In genomic region chr10:45580371-45580770, GRCh38 we compare ENCODE assay signal across 8 cellular contexts.
A peak's percentile ranks its signal among the peaks of the same experiment; 100 is the strongest.
DNase-seq lines count a peak whose midpoint lies in the region; ATAC-seq and TF ChIP-seq lines count a peak whose summit lies in the region.

No MANE protein-coding gene starts in this region.

- no peak for TF ChIP-seq CTCF in DOHH2 (IDR thresholded peaks at IDR 0.05; ENCODE audit: low read depth, low read length, poor library complexity, severe bottlenecking)
- no peak for TF ChIP-seq CTCF in KMS-11 (conservative IDR thresholded peaks at IDR 0.05; ENCODE audit: low read depth, low read length)
- no peak for TF ChIP-seq CTCF in fibroblast of lung (conservative IDR thresholded peaks at IDR 0.05 in 1 of 2, IDR thresholded peaks at IDR 0.05 in 1 of 2; ENCODE audit: low read depth in 1 of 2, low read length in 2 of 2)

- peak overlapping the region; percentile 20; the same call in 1 of the 2 replicates for H2AFZ ChIP-seq in KMS-11 (ENCODE audit: low read depth)
- no peak overlapping the region for H2AFZ ChIP-seq in fibroblast of lung (ENCODE audit: low read length)

- H3K9me3 ChIP-seq in DOHH2 (ENCODE audit: control insufficient read depth, insufficient read depth, low read length) (no peaks in the 10 kb centered on the region), fibroblast of lung (ENCODE audit: control insufficient read depth, insufficient read depth, low read depth, low read length) (no peaks in the 10 kb centered on the region)

- peak overlapping the region; percentile 45; the same call in 1 of the 2 replicates for H3K9ac ChIP-seq in KMS-11
- no peak overlapping the region for H3K9ac ChIP-seq in fibroblast of lung (ENCODE audit: insufficient read depth, low read length)

- DNase-seq in fibroblast of lung (ENCODE audit: low read depth in 2 of 2) (no peak), NCI-H2196 treated with DMSO at 0.1 percent for 48 hours (lab: John Stamatoyannopoulos, UW; ENCODE audit: unreplicated experiment) (no peak), HuH-7 (ENCODE audit: low spot score) (no peak), epidermal melanocyte (ENCODE audit: insufficient read length, low spot score) (no peak)

- H3K27ac ChIP-seq in DOHH2 (ENCODE audit: low read depth, low read length) = no peak overlapping the region
- H3K27ac ChIP-seq in KMS-11 = peak overlapping the region; percentile 68
- H3K27ac ChIP-seq in fibroblast of lung (ENCODE audit: insufficient read depth, low read length) = no peak overlapping the region

- H4K20me1 ChIP-seq in DOHH2 (ENCODE audit: control insufficient read depth, insufficient read depth, low read depth, low read length) (no peaks in the 10 kb centered on the region), KMS-11 (ENCODE audit: insufficient read depth) (no peaks in the 10 kb centered on the region), fibroblast of lung (ENCODE audit: control insufficient read depth, extremely low read depth, insufficient read depth, low read length) (no peaks in the 10 kb centered on the region)

- H3K4me1 ChIP-seq in DOHH2 (ENCODE audit: control insufficient read depth, low read length) (peaks cover 18% of the 10 kb centered on the region), KMS-11 (ENCODE audit: low read depth, poor library complexity, severe bottlenecking) (peaks cover 33% of the 10 kb centered on the region), fibroblast of lung (ENCODE audit: control insufficient read depth, extremely low read depth, insufficient read depth, low read length) (peaks cover 2% of the 10 kb centered on the region)

- peak overlapping the region; percentile 50 for H3K4me2 ChIP-seq in DOHH2 (ENCODE audit: low read length)
- H3K4me2 ChIP-seq in KMS-11 = peak overlapping the region; percentile 85
- H3K4me2 ChIP-seq in fibroblast of lung (ENCODE audit: extremely low read depth, insufficient read depth, low read length) = peak overlapping the region; percentile 11

- no peaks in the 10 kb centered on the region for H3F3A ChIP-seq in DOHH2 (ENCODE audit: control insufficient read depth, insufficient read depth)

- H3K4me3 ChIP-seq in DOHH2 (ENCODE audit: low read length) (peak overlapping the region; percentile 57), KMS-11 (IDR thresholded peaks at IDR 0.05; ENCODE audit: insufficient read depth, low read depth, low read length) (no peak overlapping the region), fibroblast of lung (replicated peaks in 1 of 4; ENCODE audit: control extremely low read depth in 1 of 4, insufficient read depth in 1 of 4, low read depth in 3 of 4, low read length in 4 of 4) (no peak overlapping the region)

- ATAC-seq in GM21381 (IDR thresholded peaks at IDR 0.05; ENCODE audit: unreplicated experiment) (peak; percentile 56), HG02840 (IDR thresholded peaks at IDR 0.05; ENCODE audit: low FRiP score, unreplicated experiment) (no peak)

- H3K79me2 ChIP-seq in DOHH2 (ENCODE audit: control insufficient read depth, low read length) (peaks cover 8% of the 10 kb centered on the region), KMS-11 (ENCODE audit: insufficient read depth, low read depth) (peaks cover 10% of the 10 kb centered on the region; the same call in 1 of the 2 replicates), fibroblast of lung (ENCODE audit: control insufficient read depth, insufficient read depth, low read length) (no peaks in the 10 kb centered on the region)

- H3K27me3 ChIP-seq in DOHH2 (ENCODE audit: control insufficient read depth, low read length) (no peaks in the 10 kb centered on the region), KMS-11 (ENCODE audit: insufficient read depth, low read depth) (no peaks in the 10 kb centered on the region), fibroblast of lung (ENCODE audit: control insufficient read depth, insufficient read depth, low read length) (no peaks in the 10 kb centered on the region)

- no peaks in the 10 kb centered on the region for H3K9me2 ChIP-seq in DOHH2 (replicated peaks; ENCODE audit: control insufficient read depth, low read length)

- H3K36me3 ChIP-seq in DOHH2 (ENCODE audit: control insufficient read depth, low read length) (no peaks in the 10 kb centered on the region), KMS-11 (ENCODE audit: insufficient read depth) (no peaks in the 10 kb centered on the region), fibroblast of lung (ENCODE audit: control insufficient read depth, insufficient read depth, low read length) (no peaks in the 10 kb centered on the region)

Comparison
In these comparisons a context has a peak if more than half of its experiments do, and no peak if none do; other contexts are left out.
1. H3K4me2 ChIP-seq: peak in every context shown above with its lines; median percentile 85 in KMS-11; 50 in DOHH2; 11 in fibroblast of lung.